Comparison of ENCODE assay signal across 1 cellular context in genomic region chr1:197995408-197996258, GRCh38.
TF ChIP-seq lines count a peak whose summit lies in the region.

No MANE protein-coding gene starts in this region.

TF ChIP-seq in K562, 482 proteins besides CTCF, POLR2A, EP300 and RAD21 (continued from another document and continues in another):
- TF ChIP-seq ZNF609 (CRISPR knock-in tag; IDR thresholded peaks at IDR 0.05; ENCODE audit: borderline replicate concordance) (no peak), ZNF282 (CRISPR knock-in tag; IDR thresholded peaks at IDR 0.05) (no peak), ZNF583 (CRISPR knock-in tag; IDR thresholded peaks at IDR 0.05) (no peak), ZNF146 (CRISPR knock-in tag; IDR thresholded peaks at IDR 0.05; ENCODE audit: unreplicated experiment) (no peak), ZNF224 (CRISPR knock-in tag; IDR thresholded peaks at IDR 0.05) (no peak), RFX7 (CRISPR knock-in tag; IDR thresholded peaks at IDR 0.05) (no peak), TAF9B (IDR thresholded peaks at IDR 0.05; ENCODE audit: partially characterized antibody) (peak; percentile 54), ZNF75A (CRISPR knock-in tag; IDR thresholded peaks at IDR 0.05) (no peak), ZNF318 (IDR thresholded peaks at IDR 0.05; ENCODE audit: borderline replicate concordance in 1 of 2, low read depth in 1 of 2) (no peak), BCL6 (CRISPR knock-in tag; IDR thresholded peaks at IDR 0.05) (no peak), ZNF707 (CRISPR knock-in tag; conservative IDR thresholded peaks at IDR 0.05) (no peak), ELF4 (CRISPR knock-in tag; IDR thresholded peaks at IDR 0.05) (no peak), ZNF232 (CRISPR knock-in tag; IDR thresholded peaks at IDR 0.05) (no peak), ZNF174 (CRISPR knock-in tag; IDR thresholded peaks at IDR 0.05) (no peak), HDAC2 (IDR thresholded peaks at IDR 0.05) (0 out of 2 replicates have a peak, but pooled peaks have one; percentile 5), NFIX (CRISPR knock-in tag; IDR thresholded peaks at IDR 0.05; ENCODE audit: low read depth) (no peak), ZEB2 (IDR thresholded peaks at IDR 0.05) (no peak), MAFG (tag; conservative IDR thresholded peaks at IDR 0.05) (no peak), SRSF3 (IDR thresholded peaks at IDR 0.05; ENCODE audit: insufficient read depth, low read length) (no peak), SMARCA4 (IDR thresholded peaks at IDR 0.05) (no peak), ZNF134 (CRISPR knock-in tag; conservative IDR thresholded peaks at IDR 0.05) (no peak), SRSF7 (optimal IDR thresholded peaks at IDR 0.05; ENCODE audit: low read depth, low read length) (no peak), ETS2 (tag; IDR thresholded peaks at IDR 0.05; ENCODE audit: borderline replicate concordance, poor library complexity, severe bottlenecking) (no peak), PHTF2 (CRISPR knock-in tag; IDR thresholded peaks at IDR 0.05) (no peak), PCBP2 (IDR thresholded peaks at IDR 0.05; ENCODE audit: low read depth, low read length, poor library complexity, severe bottlenecking) (no peak), ILK (tag; IDR thresholded peaks at IDR 0.05; ENCODE audit: borderline replicate concordance, low read depth) (no peak), NR2F6 (CRISPR knock-in tag; IDR thresholded peaks at IDR 0.05) (no peak), KDM2B (CRISPR knock-in tag; IDR thresholded peaks at IDR 0.05) (no peak), DACH1 (IDR thresholded peaks at IDR 0.05; ENCODE audit: partially characterized antibody) (no peak), CREBBP (IDR thresholded peaks at IDR 0.05; ENCODE audit: low read depth, low read length) (no peak), TRIM24 (IDR thresholded peaks at IDR 0.05) (no peak), RAD51 (IDR thresholded peaks at IDR 0.05; ENCODE audit: borderline replicate concordance, low read depth) (no peak), ZNF699 (CRISPR knock-in tag; IDR thresholded peaks at IDR 0.05; ENCODE audit: insufficient replicate concordance) (no peak)
- TF ChIP-seq, protein P1, sequence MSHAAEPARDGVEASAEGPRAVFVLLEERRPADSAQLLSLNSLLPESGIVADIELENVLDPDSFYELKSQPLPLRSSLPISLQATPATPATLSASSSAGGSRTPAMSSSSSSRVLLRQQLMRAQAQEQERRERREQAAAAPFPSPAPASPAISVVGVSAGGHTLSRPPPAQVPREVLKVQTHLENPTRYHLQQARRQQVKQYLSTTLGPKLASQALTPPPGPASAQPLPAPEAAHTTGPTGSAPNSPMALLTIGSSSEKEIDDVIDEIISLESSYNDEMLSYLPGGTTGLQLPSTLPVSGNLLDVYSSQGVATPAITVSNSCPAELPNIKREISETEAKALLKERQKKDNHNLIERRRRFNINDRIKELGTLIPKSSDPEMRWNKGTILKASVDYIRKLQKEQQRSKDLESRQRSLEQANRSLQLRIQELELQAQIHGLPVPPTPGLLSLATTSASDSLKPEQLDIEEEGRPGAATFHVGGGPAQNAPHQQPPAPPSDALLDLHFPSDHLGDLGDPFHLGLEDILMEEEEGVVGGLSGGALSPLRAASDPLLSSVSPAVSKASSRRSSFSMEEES (CRISPR knock-in tag; IDR thresholded peaks at IDR 0.05) = no peak
- TF ChIP-seq, protein P2, sequence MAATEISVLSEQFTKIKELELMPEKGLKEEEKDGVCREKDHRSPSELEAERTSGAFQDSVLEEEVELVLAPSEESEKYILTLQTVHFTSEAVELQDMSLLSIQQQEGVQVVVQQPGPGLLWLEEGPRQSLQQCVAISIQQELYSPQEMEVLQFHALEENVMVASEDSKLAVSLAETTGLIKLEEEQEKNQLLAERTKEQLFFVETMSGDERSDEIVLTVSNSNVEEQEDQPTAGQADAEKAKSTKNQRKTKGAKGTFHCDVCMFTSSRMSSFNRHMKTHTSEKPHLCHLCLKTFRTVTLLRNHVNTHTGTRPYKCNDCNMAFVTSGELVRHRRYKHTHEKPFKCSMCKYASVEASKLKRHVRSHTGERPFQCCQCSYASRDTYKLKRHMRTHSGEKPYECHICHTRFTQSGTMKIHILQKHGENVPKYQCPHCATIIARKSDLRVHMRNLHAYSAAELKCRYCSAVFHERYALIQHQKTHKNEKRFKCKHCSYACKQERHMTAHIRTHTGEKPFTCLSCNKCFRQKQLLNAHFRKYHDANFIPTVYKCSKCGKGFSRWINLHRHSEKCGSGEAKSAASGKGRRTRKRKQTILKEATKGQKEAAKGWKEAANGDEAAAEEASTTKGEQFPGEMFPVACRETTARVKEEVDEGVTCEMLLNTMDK (IDR thresholded peaks at IDR 0.05; ENCODE audit: borderline replicate concordance, insufficient read depth, low read depth, low read length, poor library complexity, severe bottlenecking) = no peak
